ENCODE assay signal across 11 cellular contexts in genomic region chrX:109347618-109348017, GRCh38.
A peak's percentile ranks its signal among the peaks of the same experiment; 100 is the strongest.
DNase-seq lines count a peak whose midpoint lies in the region; ATAC-seq and TF ChIP-seq lines count a peak whose summit lies in the region.
"Had no signal": no experiment of that assay in that cellular context is flagged by ENCODE, and none has a peak within 500 bp of the region (broad histone marks: within the 10 kb centered on the region; RNA-seq: fewer than 3 reads in every experiment).

No MANE protein-coding gene starts in this region.

- H4K20me1 ChIP-seq in BLaER1, result no peaks in the 10 kb centered on the region; the same call in 1 of the 2 replicates

- TF ChIP-seq CTCF in GM10248 (IDR thresholded peaks at IDR 0.05; ENCODE audit: control extremely low read depth, extremely low read depth, low read depth, missing control alignments) (no peak), ovary (IDR thresholded peaks at IDR 0.05) (no peak)

- no peak for ATAC-seq in stimulated activated naive CD8-positive, alpha-beta T cell treated with anti-CD3 and anti-CD28 coated beads, Interleukin-15, amount 100 ng/mL, for 72 hours
- ATAC-seq: effector memory CD8-positive, alpha-beta T cell had no signal

- H3K4me2 ChIP-seq in BLaER1, result peak overlapping the region; percentile 47

- H3K9me3 Mint-ChIP-seq in stimulated activated naive CD8-positive, alpha-beta T cell treated with anti-CD3 and anti-CD28 coated beads, Interleukin-15, amount 100 ng/mL, for 72 hours, result no peaks in the 10 kb centered on the region

- H3K36me3 ChIP-seq in BLaER1 (no peaks in the 10 kb centered on the region), ovary (no peaks in the 10 kb centered on the region)
- H3K36me3 ChIP-seq: right atrium auricular region had no signal

- H3K27ac ChIP-seq in BLaER1, result no peak overlapping the region
- no peak overlapping the region for H3K27ac ChIP-seq in ovary
- H3K27ac ChIP-seq: right atrium auricular region had no signal

- H3K4me3 ChIP-seq in BLaER1, result no peak overlapping the region
- H3K4me3 ChIP-seq in ovary, result no peak overlapping the region
- H3K4me3 ChIP-seq: right atrium auricular region had no signal

- POLR2A ChIA-PET in GM10248 (lab: Yijun Ruan, JAX), result no interaction called here

- DNase-seq in HT1080 (ENCODE audit: low read depth), result peak; percentile 76
- DNase-seq in brain pericyte (ENCODE audit: low read depth, low spot score), result peak; percentile 26
- peak; percentile 13 for DNase-seq in kidney tubule cell (ENCODE audit: low spot score)
- no peak for DNase-seq in stimulated activated naive CD8-positive, alpha-beta T cell treated with anti-CD3 and anti-CD28 coated beads, Interleukin-15, amount 100 ng/mL, for 72 hours
- no peak for DNase-seq in GM10248 (ENCODE audit: extremely low spot score)
- no peak for DNase-seq in G401 (ENCODE audit: low spot score)
- no peak for DNase-seq in ovary
- DNase-seq: effector memory CD8-positive, alpha-beta T cell; left cardiac atrium had no signal

- no peak overlapping the region for H3K9ac ChIP-seq in BLaER1

- intact Hi-C loops in ovary (cut with DNase I), result no loop called here

- TF ChIP-seq POLR2A in ovary (IDR thresholded peaks at IDR 0.05), result no peak

- 27 to 31% (median 30%) methylated on average over 3 of the region's 3 CpGs for WGBS in ovary, 3 donors

- peaks cover 7% of the 10 kb centered on the region for H3K27me3 Mint-ChIP-seq in stimulated activated naive CD8-positive, alpha-beta T cell treated with anti-CD3 and anti-CD28 coated beads, Interleukin-15, amount 100 ng/mL, for 72 hours
- H3K27me3 Mint-ChIP-seq: effector memory CD8-positive, alpha-beta T cell had no signal

- H3K4me1 ChIP-seq in BLaER1 (peaks cover 23% of the 10 kb centered on the region), ovary (ENCODE audit: insufficient read depth) (peaks cover 2% of the 10 kb centered on the region)
- H3K4me1 ChIP-seq: right atrium auricular region had no signal

- peaks cover 5% of the 10 kb centered on the region for H3K4me1 Mint-ChIP-seq in stimulated activated naive CD8-positive, alpha-beta T cell treated with anti-CD3 and anti-CD28 coated beads, Interleukin-15, amount 100 ng/mL, for 72 hours

- CTCF ChIA-PET in GM10248 (lab: Yijun Ruan, JAX), result interaction anchor here (1.2 kb wide), 1 partner anchor 37 kb away, joined by 3 read pairs; no protein-coding TSS in a partner anchor

- in situ Hi-C loops in G401 (cut with HindIII; ENCODE audit: low sequenced_read_pairs), result no loop called here

- no peak overlapping the region for H3K27ac Mint-ChIP-seq in stimulated activated naive CD8-positive, alpha-beta T cell treated with anti-CD3 and anti-CD28 coated beads, Interleukin-15, amount 100 ng/mL, for 72 hours
- H3K27ac Mint-ChIP-seq: effector memory CD8-positive, alpha-beta T cell had no signal

- no peaks in the 10 kb centered on the region for H3K9me3 ChIP-seq in BLaER1
- H3K9me3 ChIP-seq in ovary, result no peaks in the 10 kb centered on the region
- H3K9me3 ChIP-seq: right atrium auricular region had no signal

- H3K4me3 Mint-ChIP-seq in stimulated activated naive CD8-positive, alpha-beta T cell treated with anti-CD3 and anti-CD28 coated beads, Interleukin-15, amount 100 ng/mL, for 72 hours, result no peak overlapping the region
- H3K4me3 Mint-ChIP-seq: effector memory CD8-positive, alpha-beta T cell had no signal

- peaks cover 82% of the 10 kb centered on the region for H3K27me3 ChIP-seq in BLaER1
- H3K27me3 ChIP-seq in ovary, result no peaks in the 10 kb centered on the region
- H3K27me3 ChIP-seq: right atrium auricular region had no signal

- no peak for TF ChIP-seq EP300 in ovary (IDR thresholded peaks at IDR 0.05)

Comparison
In these comparisons a context has a peak if more than half of its experiments do, and no peak if none do; other contexts are left out.
1. DNase-seq: peak in HT1080 (single experiment), brain pericyte (single experiment) and kidney tubule cell (single experiment); none in stimulated activated naive CD8-positive, alpha-beta T cell treated with anti-CD3 and anti-CD28 coated beads, Interleukin-15, amount 100 ng/mL, for 72 hours (0 of 2), GM10248 (single experiment), G401 (single experiment) and ovary (0 of 5).